Comparison of ENCODE assay signal across 14 cellular contexts in genomic region chr2:177721087-177721486, GRCh38.
A peak's percentile ranks its signal among the peaks of the same experiment; 100 is the strongest.
DNase-seq lines count a peak whose midpoint lies in the region; ATAC-seq, FAIRE-seq and TF ChIP-seq lines count a peak whose summit lies in the region.
"Had no signal": no experiment of that assay in that cellular context is flagged by ENCODE, and none has a peak within 500 bp of the region (broad histone marks: within the 10 kb centered on the region; RNA-seq: fewer than 3 reads in every experiment).

No MANE protein-coding gene starts in this region.

- peak; percentile 27 for FAIRE-seq in A204.1 (lab: Jason Lieb, UNC)
- FAIRE-seq in kidney (lab: Jason Lieb, UNC) = peak; percentile 25
- FAIRE-seq: HTR-8/SVneo had no signal

- intact Hi-C loops in kidney (cut with DNase I) = loop anchor here (10.0 kb wide), 1 partner anchor 386 kb away; no protein-coding TSS in a partner anchor

- H3K9me3 ChIP-seq in kidney (ENCODE audit: control insufficient read depth in 1 of 2, low read length in 2 of 2) = no peaks in the 10 kb centered on the region
- H3K9me3 ChIP-seq: BLaER1, Caco-2 had no signal

- peak; percentile 30 to 71 for DNase-seq in NCI-H1930 (lab: John Stamatoyannopoulos, UW)
- DNase-seq in kidney = no peak
- DNase-seq in NCI-H526 (lab: John Stamatoyannopoulos, UW) = no peak
- DNase-seq: AML-193; Caco-2; CD8-positive, alpha-beta memory T cell; HCEC 1CT had no signal

- no peaks in the 10 kb centered on the region for H3K36me3 ChIP-seq in kidney (ENCODE audit: control insufficient read depth in 1 of 2, insufficient read depth in 2 of 2, low read length in 2 of 2)
- H3K36me3 ChIP-seq: BLaER1 had no signal

- no peak for TF ChIP-seq CTCF in kidney (IDR thresholded peaks at IDR 0.05; ENCODE audit: borderline replicate concordance, extremely low read depth, insufficient read depth)
- no peak for TF ChIP-seq CTCF in nephron (IDR thresholded peaks at IDR 0.05; ENCODE audit: unreplicated experiment in 3 of 3)

- peaks cover 29% of the 10 kb centered on the region for H3K4me1 Mint-ChIP-seq in nephron
- H3K4me1 Mint-ChIP-seq: CD8-positive, alpha-beta memory T cell had no signal

- H3K4me1 ChIP-seq in kidney (ENCODE audit: control insufficient read depth in 1 of 2, insufficient read depth in 1 of 2, low read depth in 1 of 2, low read length in 2 of 2) = peaks cover 3 to 4% of the 10 kb centered on the region in 2 donors
- H3K4me1 ChIP-seq: BLaER1, Caco-2 had no signal

- H3K4me3 Mint-ChIP-seq in nephron = no peak overlapping the region
- H3K4me3 Mint-ChIP-seq: CD8-positive, alpha-beta memory T cell had no signal

- no peak for ATAC-seq in GM19324 (IDR thresholded peaks at IDR 0.05; ENCODE audit: low FRiP score, unreplicated experiment)
- ATAC-seq in HG03045 (IDR thresholded peaks at IDR 0.05; ENCODE audit: unreplicated experiment) = no peak

- no peak overlapping the region for H3K4me3 ChIP-seq in kidney (ENCODE audit: low read length in 2 of 2)
- H3K4me3 ChIP-seq: BLaER1 had no signal

- no peaks in the 10 kb centered on the region for H3K36me3 Mint-ChIP-seq in nephron (ENCODE audit: low read depth)
- H3K36me3 Mint-ChIP-seq: CD8-positive, alpha-beta memory T cell had no signal

- H3K27ac Mint-ChIP-seq in nephron = peak overlapping the region in 2 of 3 experiments; percentile 85 to 94
- H3K27ac Mint-ChIP-seq: CD8-positive, alpha-beta memory T cell had no signal

- H3K27me3 Mint-ChIP-seq in nephron (ENCODE audit: low read depth) = no peaks in the 10 kb centered on the region

- no peak overlapping the region for H3K9ac ChIP-seq in kidney (ENCODE audit: low read length in 2 of 2)
- H3K9ac ChIP-seq: BLaER1 had no signal

- no peaks in the 10 kb centered on the region for H3K9me3 Mint-ChIP-seq in nephron
- H3K9me3 Mint-ChIP-seq: CD8-positive, alpha-beta memory T cell had no signal

- H3K27ac ChIP-seq in kidney (ENCODE audit: low read depth in 2 of 2, low read length in 2 of 2) = no peak overlapping the region
- H3K27ac ChIP-seq: 22Rv1, BLaER1 had no signal

Comparison
In these comparisons a context has a peak if more than half of its experiments do, and no peak if none do; other contexts are left out.
1. DNase-seq: peak in NCI-H1930 (2 of 2); none in kidney (single experiment) and NCI-H526 (0 of 2).